ENCODE assay signal across 8 cellular contexts in the genomic region with DNA sequence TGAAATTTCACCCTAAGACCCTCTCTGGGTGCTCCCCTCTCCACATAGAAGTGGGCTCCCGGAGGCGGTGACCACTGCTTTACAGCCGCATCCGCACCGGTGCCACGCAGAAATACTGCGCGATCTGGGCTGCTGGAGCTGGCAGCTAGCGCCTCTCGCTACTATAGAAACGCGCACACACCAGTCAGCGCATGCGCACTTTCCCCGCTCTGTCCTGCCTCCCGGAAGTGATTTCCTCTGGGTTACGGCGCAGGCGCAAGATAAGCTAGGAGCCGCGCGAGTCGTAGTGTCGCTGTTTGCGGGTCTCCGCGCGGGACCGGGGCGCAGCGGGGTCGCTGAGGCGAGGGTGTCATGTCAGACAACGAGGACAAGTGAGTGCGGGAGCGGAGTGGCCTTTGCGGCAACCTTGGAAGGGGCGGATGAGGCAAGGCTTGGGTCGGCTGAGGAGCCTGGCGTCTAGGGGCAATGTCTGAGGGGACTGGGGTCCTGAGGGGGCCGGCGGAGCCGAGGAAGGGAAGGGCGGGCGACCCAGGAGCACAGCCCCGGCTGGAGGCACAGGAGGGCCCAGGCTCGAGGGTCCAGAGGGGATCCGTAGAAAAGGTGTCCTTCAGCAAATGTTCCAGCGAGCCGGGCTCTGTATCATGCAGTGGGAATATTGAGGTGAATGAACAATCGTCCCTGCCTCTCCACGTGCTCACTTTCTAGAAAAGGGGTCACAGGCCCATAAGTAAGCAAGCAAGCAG. TPM values are rescaled to one million over a fixed set of nuclear protein-coding genes. Genes with fewer than 3 reads are reported as not detected.
A peak's percentile ranks its signal among the peaks of the same experiment; 100 is the strongest.
DNase-seq lines count a peak whose midpoint lies in the region; ATAC-seq and TF ChIP-seq lines count a peak whose summit lies in the region.

C22orf23 (minus strand) TSS at position 165 of the 743 bp plus-strand sequence. CDS start 452 bp downstream, outside the sequence.
POLR2F (plus strand) TSS at position 263 of the 743 bp plus-strand sequence; CDS start at position 352, 89 bp downstream.

- H3K4me3 Mint-ChIP-seq in endodermal cell, result peak within 1 kb of the TSS; percentile 93

- ATAC-seq in GM21390 (IDR thresholded peaks at IDR 0.05; ENCODE audit: unreplicated experiment), result peak; percentile 83

- H3K27ac ChIP-seq in HUES48 (ENCODE audit: low read depth, low read length) (peak within 1 kb of the TSS; percentile 32), endodermal cell (ENCODE audit: low read depth, low read length) (no peak within 1 kb of the TSS)

- H3K9me3 ChIP-seq in HUES48 (ENCODE audit: control insufficient read depth, insufficient read depth, low read length) (no peaks in the 10 kb centered on the region), NT2/D1 (ENCODE audit: insufficient read depth, low read length) (no peaks in the 10 kb centered on the region), endodermal cell (ENCODE audit: control insufficient read depth, low read length) (no peaks in the 10 kb centered on the region)

- 0 to 2% methylated on average over 23 to 52 of the region's 52 CpGs for WGBS in endodermal cell (ENCODE audit: insufficient coverage in 1 of 2, insufficient read length in 1 of 2), 2 experiments

- H3K4me1 ChIP-seq in HUES48 (ENCODE audit: control insufficient read depth, insufficient read depth, low read length) (peaks cover 7% of the 10 kb centered on the region; the same call in 1 of the 2 replicates), NT2/D1 (ENCODE audit: insufficient read depth, insufficient read length) (peaks cover 7% of the 10 kb centered on the region), endodermal cell (ENCODE audit: control insufficient read depth, insufficient read depth, low read length) (no peaks in the 10 kb centered on the region)

- H3K4me3 ChIP-seq in HUES48 (ENCODE audit: low read depth, low read length), result peak within 1 kb of the TSS; percentile 86
- H3K4me3 ChIP-seq in NT2/D1 (ENCODE audit: insufficient read length, low read depth), result peak within 1 kb of the TSS; percentile 81
- peak within 1 kb of the TSS; percentile 99 for H3K4me3 ChIP-seq in endodermal cell (ENCODE audit: low read length)

- H3K9ac ChIP-seq in HUES48 (ENCODE audit: low read depth, low read length), result peak within 1 kb of the TSS; percentile 62
- H3K9ac ChIP-seq in NT2/D1 (ENCODE audit: insufficient read length, low read depth), result peak within 1 kb of the TSS; percentile 94
- H3K9ac ChIP-seq in endodermal cell (ENCODE audit: extremely low read depth, low read length, poor library complexity, severe bottlenecking), result peak within 1 kb of the TSS; percentile 83

- H3K36me3 Mint-ChIP-seq in endodermal cell (ENCODE audit: low read depth), result peaks cover 18% of the 10 kb centered on the region

- H3K4me1 Mint-ChIP-seq in endodermal cell, result peaks cover 14% of the 10 kb centered on the region

- H3K36me3 ChIP-seq in HUES48 (ENCODE audit: control insufficient read depth, insufficient read depth, low read length) (peaks cover 20% of the 10 kb centered on the region), NT2/D1 (ENCODE audit: insufficient read depth, insufficient read length, low read length) (peaks cover 24% of the 10 kb centered on the region), endodermal cell (ENCODE audit: control insufficient read depth, insufficient read depth, low read length) (peaks cover 20% of the 10 kb centered on the region)

- peak within 1 kb of the TSS; percentile 96 for H3K27ac Mint-ChIP-seq in endodermal cell

- H3K27me3 ChIP-seq in HUES48 (ENCODE audit: control insufficient read depth, insufficient read depth, low read length), result peaks cover 8% of the 10 kb centered on the region
- H3K27me3 ChIP-seq in NT2/D1 (ENCODE audit: insufficient read depth, insufficient read length), result peaks cover 15% of the 10 kb centered on the region
- peaks cover 4% of the 10 kb centered on the region for H3K27me3 ChIP-seq in endodermal cell (ENCODE audit: control insufficient read depth, insufficient read depth, low read length, poor library complexity, severe bottlenecking)

- peaks cover 10% of the 10 kb centered on the region for H3K27me3 Mint-ChIP-seq in endodermal cell (ENCODE audit: insufficient read depth)

- peak; percentile 99 for DNase-seq in D341Med (ENCODE audit: low spot score)
- peak; percentile 79 for DNase-seq in NT2/D1 (ENCODE audit: low read depth, low spot score)
- DNase-seq in activated CD8-positive, alpha-beta memory T cell treated with anti-CD3 and anti-CD28 coated beads, Interleukin-2, amount 50 U/mL, for 24 hours (ENCODE audit: extremely low read depth), result peak; percentile 93
- peak; percentile 98 for DNase-seq in endodermal cell
- peak; percentile 99 for DNase-seq in mesenteric fat pad (ENCODE audit: low spot score)
- peak; percentile 93 for DNase-seq in stimulated activated CD8-positive, alpha-beta memory T cell treated with anti-CD3 and anti-CD28 coated beads, Interleukin-15, amount 100 ng/mL, for 1 hour (ENCODE audit: low read depth)

- no peaks in the 10 kb centered on the region for H3K9me3 Mint-ChIP-seq in endodermal cell

- TF ChIP-seq CTCF in endodermal cell (conservative IDR thresholded peaks at IDR 0.05), result no peak

RNA-seq across cellular contexts. Expression of gene C22orf23, which starts in this region (rescaled TPM):
- total RNA-seq in endodermal cell (under 1 TPM; 0.29 to 0.44 TPM), mesenteric fat pad (not detected)
- 1.4 TPM for polyA plus RNA-seq in endodermal cell (2013, experiment 1 of 2)
- polyA plus RNA-seq in endodermal cell (2013, experiment 2 of 2), result 1.1 TPM

RNA-seq across cellular contexts. Expression of gene POLR2F, which starts in this region (rescaled TPM):
- total RNA-seq in endodermal cell, result 100 to 1,000 TPM in 1 of 2 donors, 10 to 100 TPM in 1; 98.0 to 105 TPM
- polyA plus RNA-seq in endodermal cell (2013, experiment 1 of 2), result 122 TPM
- 100 TPM for polyA plus RNA-seq in endodermal cell (2013, experiment 2 of 2)
- total RNA-seq in mesenteric fat pad, result 56.9 TPM
